Comparison of ENCODE assay signal across 8 cellular contexts in the genomic region with DNA sequence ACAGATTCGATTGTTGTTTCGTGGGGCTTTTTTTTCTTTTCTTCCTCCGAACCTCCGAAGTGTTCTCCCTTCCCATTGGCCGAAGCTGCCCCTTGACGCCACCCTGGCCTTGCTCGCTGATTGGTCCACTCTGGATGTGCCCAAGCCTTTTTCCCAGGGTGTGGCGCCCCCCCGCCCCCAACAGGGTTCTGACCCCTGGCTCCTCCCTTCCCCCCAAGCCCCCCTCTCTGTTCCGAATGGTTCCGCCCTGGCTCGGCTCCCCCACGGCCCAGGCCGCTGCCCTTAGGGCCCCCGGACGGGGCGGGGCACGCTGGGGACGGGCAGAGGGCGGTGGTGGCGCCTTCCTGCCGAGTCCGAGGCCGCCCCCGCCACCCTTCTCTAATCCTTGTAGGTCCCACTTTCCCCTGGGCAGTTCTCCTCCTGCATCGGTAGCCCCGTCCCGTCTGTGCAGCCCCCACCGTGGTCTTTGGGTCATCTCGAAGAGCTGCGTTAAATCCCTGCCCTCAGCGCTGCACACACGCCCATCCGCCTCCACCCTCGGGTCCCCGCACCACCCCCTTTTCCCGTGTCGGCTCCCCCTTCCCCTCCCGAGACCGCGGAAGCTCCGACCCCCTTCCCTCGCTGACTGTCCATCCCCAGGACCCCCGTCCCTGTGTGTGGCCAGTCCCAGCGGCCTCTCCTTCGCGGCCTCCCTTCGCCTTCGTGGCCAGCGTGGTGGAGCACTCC. TPM values are rescaled to one million over a fixed set of nuclear protein-coding genes. Genes with fewer than 3 reads are reported as not detected.
DNase-seq lines count a peak whose midpoint lies in the region; ATAC-seq and TF ChIP-seq lines count a peak whose summit lies in the region.

No MANE protein-coding gene starts in this region.

- no peaks in the 10 kb centered on the region for H3K79me2 ChIP-seq in osteoblast (ENCODE audit: insufficient read depth, low read length)

- H3K4me1 Mint-ChIP-seq in activated naive CD8-positive, alpha-beta T cell treated with anti-CD3 and anti-CD28 coated beads, Interleukin-2, amount 50 U/mL, for 24 hours = peaks cover 7% of the 10 kb centered on the region

- H3K9me3 Mint-ChIP-seq in activated naive CD8-positive, alpha-beta T cell treated with anti-CD3 and anti-CD28 coated beads, Interleukin-2, amount 50 U/mL, for 24 hours = no peaks in the 10 kb centered on the region

- WGBS in upper lobe of left lung, 2 donors = 0 to 50% methylated on average over 2 to 50 of the region's 50 CpGs

- H3K27ac ChIP-seq in SJCRH30 = peak overlapping the region; percentile 86
- H3K27ac ChIP-seq in osteoblast (ENCODE audit: low read depth, low read length) = peak overlapping the region; percentile 64
- peak overlapping the region; percentile 84 to 96 (median 90) for H3K27ac ChIP-seq in upper lobe of left lung

- H3K9me3 ChIP-seq in SJCRH30 (replicated peaks) = no peaks in the 10 kb centered on the region
- no peaks in the 10 kb centered on the region for H3K9me3 ChIP-seq in osteoblast (ENCODE audit: low read depth, low read length)
- no peaks in the 10 kb centered on the region for H3K9me3 ChIP-seq in upper lobe of left lung

- intact Hi-C loops in Right ventricle myocardium superior (cut with DNase I) = no loop called here

- DNase-seq in DMS79 (lab: John Stamatoyannopoulos, UW) (peak; percentile 80), HuH-7 (ENCODE audit: low spot score) (peak; percentile 92), SJCRH30 (peak; percentile 90 to 91), Right ventricle myocardium superior (peak; percentile 94), osteoblast (ENCODE audit: insufficient read length, low spot score, missing footprints) (peak; percentile 98), upper lobe of left lung (peak; percentile 92 to 94)
- peak; percentile 57 for DNase-seq in activated naive CD8-positive, alpha-beta T cell treated with anti-CD3 and anti-CD28 coated beads, Interleukin-2, amount 50 U/mL, for 24 hours

- H3K4me2 ChIP-seq in osteoblast (ENCODE audit: insufficient read depth, low read length) = peak overlapping the region; percentile 78

- H2AFZ ChIP-seq in osteoblast (ENCODE audit: low read length) = peak overlapping the region; percentile 92

- H3K27ac Mint-ChIP-seq in activated naive CD8-positive, alpha-beta T cell treated with anti-CD3 and anti-CD28 coated beads, Interleukin-2, amount 50 U/mL, for 24 hours = peak overlapping the region; percentile 27

- H3K4me1 ChIP-seq in SJCRH30 = no peaks in the 10 kb centered on the region
- no peaks in the 10 kb centered on the region for H3K4me1 ChIP-seq in osteoblast (ENCODE audit: insufficient read depth, low read length)
- peaks cover 0 to 5% (median 0%) of the 10 kb centered on the region in 4 donors for H3K4me1 ChIP-seq in upper lobe of left lung

- H3K27me3 Mint-ChIP-seq in activated naive CD8-positive, alpha-beta T cell treated with anti-CD3 and anti-CD28 coated beads, Interleukin-2, amount 50 U/mL, for 24 hours = peaks cover 6% of the 10 kb centered on the region

- peak overlapping the region; percentile 72 for H3K4me3 Mint-ChIP-seq in activated naive CD8-positive, alpha-beta T cell treated with anti-CD3 and anti-CD28 coated beads, Interleukin-2, amount 50 U/mL, for 24 hours

- TF ChIP-seq CTCF in osteoblast (IDR thresholded peaks at IDR 0.05; ENCODE audit: extremely low read depth, low read depth, low read length) (no peak), upper lobe of left lung (IDR thresholded peaks at IDR 0.05) (no peak)

- H3K4me3 ChIP-seq in SJCRH30 (peak overlapping the region; percentile 73), osteoblast (ENCODE audit: insufficient read depth, low read length) (peak overlapping the region; percentile 76), upper lobe of left lung (peak overlapping the region; percentile 41 to 73 (median 54))

- TF ChIP-seq EP300 in upper lobe of left lung (IDR thresholded peaks at IDR 0.05) = no peak

- H3K36me3 Mint-ChIP-seq in activated naive CD8-positive, alpha-beta T cell treated with anti-CD3 and anti-CD28 coated beads, Interleukin-2, amount 50 U/mL, for 24 hours (ENCODE audit: low read depth) = peaks cover 11% of the 10 kb centered on the region

- TF ChIP-seq POLR2A in upper lobe of left lung (IDR thresholded peaks at IDR 0.05) = peak in 1 of 4 donors; percentile 79

- H3K36me3 ChIP-seq in SJCRH30 (peaks cover under 1% of the 10 kb centered on the region; the same call in 1 of the 2 replicates), osteoblast (ENCODE audit: insufficient read depth, low read length) (peaks cover 10% of the 10 kb centered on the region), upper lobe of left lung (peaks cover 0 to 9% (median 0%) of the 10 kb centered on the region in 4 donors)

- H3K27me3 ChIP-seq in SJCRH30 (no peaks in the 10 kb centered on the region), osteoblast (ENCODE audit: insufficient read depth, low read length) (peaks cover 18% of the 10 kb centered on the region), upper lobe of left lung (no peaks in the 10 kb centered on the region)

- H4K20me1 ChIP-seq in osteoblast (ENCODE audit: insufficient read depth, low read length) = no peaks in the 10 kb centered on the region

- ATAC-seq in GM21529 (IDR thresholded peaks at IDR 0.05; ENCODE audit: unreplicated experiment) (peak; percentile 73), Right ventricle myocardium superior (ENCODE audit: poor library complexity) (peak; percentile 94), upper lobe of left lung (ENCODE audit: low FRiP score in 2 of 2) (peak; percentile 96 to 97)
- peak; percentile 67 for ATAC-seq in activated naive CD8-positive, alpha-beta T cell treated with anti-CD3 and anti-CD28 coated beads, Interleukin-2, amount 50 U/mL, for 24 hours

RNA-seq across cellular contexts. Expression of a gene that starts 25.6 kb away (rescaled TPM):
- total RNA-seq in SJCRH30 (2014; rRNA removed; shearing (Covaris generic)) = 43.6 and 43.9 TPM in 2 replicates
- total RNA-seq in Right ventricle myocardium superior (6.9 TPM), osteoblast (19.9 and 20.9 TPM in 2 replicates), upper lobe of left lung (10 to 100 TPM in 5 of 6 donors, 1 to 10 TPM in 1; 9.5 to 17.7 (median 15.5) TPM)

RNA-seq across cellular contexts. Expression of a gene that starts 50.9 kb away (rescaled TPM):
- 5.1 and 5.6 TPM in 2 replicates for total RNA-seq in SJCRH30 (2014; rRNA removed; shearing (Covaris generic))
- total RNA-seq in Right ventricle myocardium superior = 10.1 TPM
- 1.4 and 1.8 TPM in 2 replicates for total RNA-seq in osteoblast
- total RNA-seq in upper lobe of left lung = 10 to 100 TPM in 4 of 6 donors, 1 to 10 TPM in 2; 3.2 to 21.4 (median 11.2) TPM

Comparison
In these comparisons a context has a peak if more than half of its experiments do, and no peak if none do; other contexts are left out.
1. Peak in every context shown above with its lines: DNase-seq, ATAC-seq, H3K4me3 ChIP-seq and H3K27ac ChIP-seq.